Comparison of ENCODE assay signal across 10 cellular contexts in genomic region chr13:40624338-40624737, GRCh38. TPM values are rescaled to one million over a fixed set of nuclear protein-coding genes. Genes with fewer than 3 reads are reported as not detected.
DNase-seq lines count a peak whose midpoint lies in the region; ATAC-seq and TF ChIP-seq lines count a peak whose summit lies in the region.
"Had no signal": no experiment of that assay in that cellular context is flagged by ENCODE, and none has a peak within 500 bp of the region (broad histone marks: within the 10 kb centered on the region; RNA-seq: fewer than 3 reads in every experiment).

No MANE protein-coding gene starts in this region.

- no peaks in the 10 kb centered on the region for H3K27me3 Mint-ChIP-seq in T-cell

- ATAC-seq in T-cell (replicated peaks in 1 of 4) (peak; percentile 39 to 59 (median 48)), HG03442 (IDR thresholded peaks at IDR 0.05; ENCODE audit: unreplicated experiment) (no peak), upper lobe of right lung (no peak), GM21786 (IDR thresholded peaks at IDR 0.05; ENCODE audit: unreplicated experiment) (no peak)

- no peaks in the 10 kb centered on the region for H3K27me3 ChIP-seq in upper lobe of right lung
- H3K27me3 ChIP-seq: suprapubic skin had no signal

- peak overlapping the region; percentile 54 to 71 for H3K27ac Mint-ChIP-seq in T-cell

- no peak overlapping the region for H3K27ac ChIP-seq in upper lobe of right lung
- H3K27ac ChIP-seq: suprapubic skin had no signal

- H3K4me1 ChIP-seq in upper lobe of right lung: peaks cover 19% of the 10 kb centered on the region

- H3K4me3 ChIP-seq in choroid plexus epithelial cell (ENCODE audit: low read depth, low read length): no peak overlapping the region
- H3K4me3 ChIP-seq in upper lobe of right lung: no peak overlapping the region
- H3K4me3 ChIP-seq: suprapubic skin had no signal

- POLR2A ChIA-PET in T-cell (lab: Charles Lee): interaction anchor here (0.6 to 0.7 kb wide), 6 partner anchors 11 to 59 kb away, joined by 3 to 5 read pairs (median 4); no protein-coding TSS in a partner anchor

- peak; percentile 48 for DNase-seq in EH (ENCODE audit: low read depth)
- peak in 3 of 34 experiments; percentile 10 to 33 (median 20) for DNase-seq in T-cell
- DNase-seq in choroid plexus epithelial cell (ENCODE audit: low read depth): peak; percentile 54
- DNase-seq in stimulated activated CD4-positive, alpha-beta T cell treated with anti-CD3 and anti-CD28 coated beads, Interleukin-2, amount 100 ng/mL, for 24 hours: peak; percentile 49 to 62
- no peak for DNase-seq in DMS153 treated with DMSO at 0.1 percent for 48 hours (lab: John Stamatoyannopoulos, UW; ENCODE audit: unreplicated experiment)
- DNase-seq in upper lobe of right lung: no peak
- DNase-seq: NCI-H1436 had no signal

- TF ChIP-seq CTCF in choroid plexus epithelial cell (conservative IDR thresholded peaks at IDR 0.05; ENCODE audit: low read depth, low read length) (no peak), upper lobe of right lung (IDR thresholded peaks at IDR 0.05) (no peak)

- H3K36me3 ChIP-seq in upper lobe of right lung: no peaks in the 10 kb centered on the region
- H3K36me3 ChIP-seq: suprapubic skin had no signal

- no peaks in the 10 kb centered on the region for H3K9me3 Mint-ChIP-seq in T-cell

- H3K4me3 Mint-ChIP-seq in T-cell: peak overlapping the region in 2 of 3 donors; percentile 2 to 29

- CTCF ChIA-PET in T-cell (lab: Charles Lee): interaction anchor here (0.6 kb wide), 2 partner anchors 25 to 556 kb away, joined by 3 read pairs; no protein-coding TSS in a partner anchor

- peaks cover 88 to 89% (median 88%) of the 10 kb centered on the region in 3 donors for H3K4me1 Mint-ChIP-seq in T-cell

- H3K36me3 Mint-ChIP-seq in T-cell: peaks cover 24% of the 10 kb centered on the region

- no peaks in the 10 kb centered on the region for H3K9me3 ChIP-seq in upper lobe of right lung
- H3K9me3 ChIP-seq: suprapubic skin had no signal

- intact Hi-C loops in upper lobe of right lung (cut with DNase I): no loop called here

RNA-seq across cellular contexts. Expression of gene FOXO1, which starts 42.1 kb away (rescaled TPM):
- total RNA-seq in T-cell: 10 to 100 TPM; 73.0 to 89.1 (median 84.5) TPM
- total RNA-seq in upper lobe of right lung: 29.4 TPM

Comparison
In these comparisons a context has a peak if more than half of its experiments do, and no peak if none do; other contexts are left out.
1. DNase-seq: peak in EH (single experiment), choroid plexus epithelial cell (single experiment) and stimulated activated CD4-positive, alpha-beta T cell treated with anti-CD3 and anti-CD28 coated beads, Interleukin-2, amount 100 ng/mL, for 24 hours (2 of 2); none in DMS153 treated with DMSO at 0.1 percent for 48 hours (single experiment) and upper lobe of right lung (single experiment).
2. ATAC-seq: peak in T-cell (4 of 4); none in HG03442 (single experiment), upper lobe of right lung (single experiment) and GM21786 (single experiment).